8 cellular contexts compared by ENCODE assay signal in genomic region chr18:48031011-48031480, GRCh38.
DNase-seq lines count a peak whose midpoint lies in the region; ATAC-seq, FAIRE-seq and TF ChIP-seq lines count a peak whose summit lies in the region.

No MANE protein-coding gene starts in this region.

- peak; percentile 81 for TF ChIP-seq CTCF in bronchial epithelial cell (IDR thresholded peaks at IDR 0.05; ENCODE audit: insufficient read depth, low read length, severe bottlenecking)

- H3K36me3 ChIP-seq in bronchial epithelial cell (ENCODE audit: control insufficient read depth, insufficient read depth, low read length), result no peaks in the 10 kb centered on the region
- H3K36me3 ChIP-seq in aorta (ENCODE audit: control insufficient read depth in 1 of 2, insufficient read depth in 2 of 2, low read length in 1 of 2), result no peaks in the 10 kb centered on the region

- DNase-seq in DMS114 treated with DMSO at 0.1 percent for 48 hours (lab: John Stamatoyannopoulos, UW; ENCODE audit: unreplicated experiment) (peak; percentile 38), HTR-8/SVneo (ENCODE audit: insufficient read length, low spot score) (peak; percentile 72), NCI-H82 (lab: John Stamatoyannopoulos, UW) (peak; percentile 92), bronchial epithelial cell (ENCODE audit: low read depth) (peak; percentile 67), left lobe of liver (ENCODE audit: low spot score) (peak; percentile 66), aorta (peak in 1 of 2 donors; percentile 55)

- no peak overlapping the region for H3K27ac ChIP-seq in aorta (ENCODE audit: low read depth in 1 of 2, low read length in 2 of 2)

- H3K4me1 ChIP-seq in aorta (ENCODE audit: control insufficient read depth in 1 of 2, insufficient read depth in 2 of 2, low read length in 2 of 2), result no peaks in the 10 kb centered on the region

- FAIRE-seq in HTR-8/SVneo (lab: Jason Lieb, UNC), result no peak
- peak; percentile 43 for FAIRE-seq in bronchial epithelial cell (lab: Jason Lieb, UNC)

- WGBS in aorta, 2 donors, result 14 to 18% methylated on average over 1 of the region's 1 CpG

- no peaks in the 10 kb centered on the region for H3K9me3 ChIP-seq in aorta (ENCODE audit: control insufficient read depth, low read length)

- intact Hi-C loops in aorta (cut with DNase I), result loop anchor here (1.0 to 10.0 kb wide), 8 partner anchors 131 to 634 kb away; no protein-coding TSS in a partner anchor

- ATAC-seq in left lobe of liver (peak; percentile 96), aorta (ENCODE audit: low FRiP score) (peak; percentile 58), GM21786 (IDR thresholded peaks at IDR 0.05; ENCODE audit: unreplicated experiment) (no peak), GM18519 (IDR thresholded peaks at IDR 0.05; ENCODE audit: low FRiP score, unreplicated experiment) (no peak)

- H3K27me3 ChIP-seq in bronchial epithelial cell (ENCODE audit: control insufficient read depth, insufficient read depth, low read length) (no peaks in the 10 kb centered on the region), aorta (ENCODE audit: control insufficient read depth in 1 of 2, insufficient read depth in 2 of 2, low read length in 1 of 2) (no peaks in the 10 kb centered on the region)

- no peak overlapping the region for H3K4me3 ChIP-seq in bronchial epithelial cell (ENCODE audit: low read depth, low read length)
- H3K4me3 ChIP-seq in aorta (ENCODE audit: low read length in 2 of 2), result no peak overlapping the region

Comparison
In these comparisons a context has a peak if more than half of its experiments do, and no peak if none do; other contexts are left out.
1. ATAC-seq: peak in left lobe of liver (single experiment) and aorta (single experiment); none in GM21786 (single experiment) and GM18519 (single experiment).